ENCODE assay signal across 13 cellular contexts in genomic region chrX:153673398-153674218, GRCh38. TPM values are rescaled to one million over a fixed set of nuclear protein-coding genes. Genes with fewer than 3 reads are reported as not detected.
A peak's percentile ranks its signal among the peaks of the same experiment; 100 is the strongest.
DNase-seq lines count a peak whose midpoint lies in the region; ATAC-seq, FAIRE-seq and TF ChIP-seq lines count a peak whose summit lies in the region.
"Had no signal": no experiment of that assay in that cellular context is flagged by ENCODE, and none has a peak within 500 bp of the region (broad histone marks: within the 10 kb centered on the region; RNA-seq: fewer than 3 reads in every experiment).

Gene PNCK (minus strand): TSS chrX:153673813. CDS start chrX:153673076, 737 bp downstream.

- dilution Hi-C loops in mammary epithelial cell (cut with HindIII; ENCODE audit: low sequenced_read_pairs) = no loop called here

- H3K4me2 ChIP-seq in mammary epithelial cell (ENCODE audit: insufficient read depth, low read depth, low read length) = no peak within 1 kb of the TSS
- H3K4me2 ChIP-seq: KMS-11 had no signal

- H3K27ac ChIP-seq in foreskin keratinocyte (no peak within 1 kb of the TSS), mammary epithelial cell (ENCODE audit: insufficient read depth, low read depth, low read length) (no peak within 1 kb of the TSS), small intestine (ENCODE audit: low read depth in 1 of 2, low read length in 1 of 2) (no peak within 1 kb of the TSS)
- H3K27ac ChIP-seq: KMS-11 had no signal

- H3K79me2 ChIP-seq in mammary epithelial cell (ENCODE audit: insufficient read depth, low read length) = no peaks in the 10 kb centered on the region

- in situ Hi-C loops in mammary epithelial cell (cut with MboI; ENCODE audit: low sequenced_read_pairs in 2 of 2) = no loop called here

- no peak for FAIRE-seq in small intestine (lab: Jason Lieb, UNC)

- H3K4me3 ChIP-seq in mammary epithelial cell (replicated peaks in 1 of 3; ENCODE audit: insufficient read depth in 1 of 3, low read depth in 2 of 3, low read length in 3 of 3) (no peak within 1 kb of the TSS), small intestine (ENCODE audit: low read depth in 1 of 2, low read length in 2 of 2) (no peak within 1 kb of the TSS)

- H3K36me3 ChIP-seq in ES-I3 (ENCODE audit: insufficient read depth, low read length) (no peaks in the 10 kb centered on the region), mammary epithelial cell (ENCODE audit: insufficient read depth, low read length) (no peaks in the 10 kb centered on the region), small intestine (ENCODE audit: control insufficient read depth in 2 of 2, insufficient read depth in 2 of 2, low read length in 2 of 2) (no peaks in the 10 kb centered on the region)

- no peaks in the 10 kb centered on the region; the same call in 1 of the 2 replicates for H3K4me1 ChIP-seq in ES-I3 (ENCODE audit: insufficient read depth, low read length)
- no peaks in the 10 kb centered on the region for H3K4me1 ChIP-seq in foreskin keratinocyte
- H3K4me1 ChIP-seq in mammary epithelial cell (ENCODE audit: insufficient read depth, low read length) = no peaks in the 10 kb centered on the region
- H3K4me1 ChIP-seq in small intestine (ENCODE audit: control insufficient read depth in 2 of 2, insufficient read depth in 1 of 2, low read depth in 1 of 2, low read length in 1 of 2) = no peaks in the 10 kb centered on the region

- CTCF ChIA-PET in mammary epithelial cell (lab: Charles Lee; ENCODE audit: low non-redundant PET) = no interaction called here

- H2AFZ ChIP-seq in mammary epithelial cell (ENCODE audit: low read depth, low read length) = no peak within 1 kb of the TSS

- BruUV-seq in mammary epithelial cell (replicated peaks; lab: Mats Ljungman, UMichigan) = no TSS peak

- no peaks in the 10 kb centered on the region for H4K20me1 ChIP-seq in mammary epithelial cell (ENCODE audit: insufficient read depth, low read length)

- peak; percentile 53 for DNase-seq in NCI-H69 (lab: John Stamatoyannopoulos, UW)
- DNase-seq in foreskin keratinocyte = no peak
- no peak for DNase-seq in posterior vena cava (ENCODE audit: low spot score)
- no peak for DNase-seq in mammary epithelial cell
- DNase-seq in pons (ENCODE audit: low spot score) = no peak
- no peak for DNase-seq in small intestine
- DNase-seq: amniotic stem cell, hypothalamus, NCI-H2081 treated with DMSO at 0.1 percent for 48 hours, OCI-M1, T-helper 2 cell had no signal

- WGBS in mammary epithelial cell (ENCODE audit: low coverage, missing lambda C conversion rate) = 90% methylated on average over 4 of the region's 99 CpGs
- 6 to 56% (median 20%) methylated on average over 14 to 99 of the region's 99 CpGs for WGBS in small intestine, 3 donors

- H3K9ac ChIP-seq in ES-I3 (ENCODE audit: low read depth, low read length) = peak within 1 kb of the TSS; percentile 11; the same call in 1 of the 2 replicates
- no peak within 1 kb of the TSS for H3K9ac ChIP-seq in mammary epithelial cell (ENCODE audit: insufficient read depth, low read length)
- H3K9ac ChIP-seq: KMS-11 had no signal

- no peak for ATAC-seq in foreskin keratinocyte

- TF ChIP-seq CTCF in foreskin keratinocyte (conservative IDR thresholded peaks at IDR 0.05) (peak; percentile 8), mammary epithelial cell (conservative IDR thresholded peaks at IDR 0.05 in 1 of 2, IDR thresholded peaks at IDR 0.05 in 1 of 2; ENCODE audit: extremely low read depth in 1 of 2, insufficient read depth in 1 of 2, low read depth in 1 of 2, low read length in 2 of 2) (no peak)

- intact Hi-C loops in posterior vena cava (cut with DNase I) (no loop called here), mammary epithelial cell (cut with micrococcal nuclease) (no loop called here)

- H3K9me3 ChIP-seq in ES-I3 (ENCODE audit: control insufficient read depth, insufficient read depth, low read length) (no peaks in the 10 kb centered on the region), mammary epithelial cell (replicated peaks; ENCODE audit: insufficient read depth, low read length) (peaks cover 7% of the 10 kb centered on the region), small intestine (ENCODE audit: control insufficient read depth, low read depth) (no peaks in the 10 kb centered on the region)

- H3K27me3 ChIP-seq in foreskin keratinocyte = peaks cover 9% of the 10 kb centered on the region
- H3K27me3 ChIP-seq in mammary epithelial cell (ENCODE audit: insufficient read depth, low read length) = no peaks in the 10 kb centered on the region
- H3K27me3 ChIP-seq in small intestine (ENCODE audit: control insufficient read depth in 2 of 2, insufficient read depth in 2 of 2, low read length in 2 of 2) = peaks cover 4 to 5% of the 10 kb centered on the region in 2 donors

RNA-seq across cellular contexts. Expression of gene PNCK, which starts in this region (rescaled TPM):
- total RNA-seq in foreskin keratinocyte = not detected in 2 replicates
- 0.07 and 0.15 TPM in 2 replicates for polyA plus RNA-seq in foreskin keratinocyte
- 10 to 100 TPM; 41.1 to 58.9 TPM for total RNA-seq in posterior vena cava
- total RNA-seq in mammary epithelial cell = 1 to 10 TPM; 1.2 to 1.7 TPM
- polyA plus RNA-seq in mammary epithelial cell = 0.39 TPM
- not detected for polyA minus RNA-seq in mammary epithelial cell
- 1 to 10 TPM in 2 of 3 donors, not detected in 1; 1.1 to 1.4 TPM for polyA plus RNA-seq in small intestine

Comparison
In these comparisons a context has a peak if more than half of its experiments do, and no peak if none do; other contexts are left out.
1. RNA of gene PNCK (total RNA-seq): 41.1 to 58.9 TPM in posterior vena cava; 1.2 to 1.7 TPM in mammary epithelial cell and not detected in foreskin keratinocyte; every median in the first group is over 10 times any median in the second.